ENCODE assay signal across 18 cellular contexts in the genomic region with DNA sequence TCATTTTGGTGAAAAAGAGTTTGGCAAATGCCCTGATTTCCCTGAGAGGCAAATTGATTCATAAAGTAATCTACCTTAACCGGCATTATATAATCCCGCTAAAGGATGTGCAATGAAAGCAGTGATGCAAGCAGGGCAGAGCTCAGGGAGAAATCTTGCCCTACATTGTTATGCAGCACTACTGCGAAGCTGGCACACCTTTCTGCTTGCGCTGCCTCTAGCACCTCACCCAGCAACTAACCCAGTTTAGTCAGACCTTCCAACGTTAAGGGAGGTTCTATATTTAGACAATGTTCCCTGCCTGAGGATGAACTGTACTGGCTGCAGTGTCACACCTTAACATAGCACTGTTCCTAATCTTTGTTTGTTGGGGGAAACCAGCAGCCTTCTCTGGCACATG.
A peak's percentile ranks its signal among the peaks of the same experiment; 100 is the strongest.
DNase-seq lines count a peak whose midpoint lies in the region; ATAC-seq, FAIRE-seq and TF ChIP-seq lines count a peak whose summit lies in the region.
"Had no signal": no experiment of that assay in that cellular context is flagged by ENCODE, and none has a peak within 500 bp of the region (broad histone marks: within the 10 kb centered on the region; RNA-seq: fewer than 3 reads in every experiment).

No MANE protein-coding gene starts in this region.

- H3K27ac ChIP-seq in caudate nucleus (ENCODE audit: low read depth, low read length) (peak overlapping the region; percentile 81), foreskin keratinocyte (no peak overlapping the region), skeletal muscle tissue (ENCODE audit: low read depth, low read length) (peak overlapping the region; percentile 51), upper lobe of right lung (no peak overlapping the region)
- H3K27ac ChIP-seq: KMS-11 had no signal

- TF ChIP-seq CTCF in foreskin keratinocyte (conservative IDR thresholded peaks at IDR 0.05) (no peak), upper lobe of right lung (IDR thresholded peaks at IDR 0.05) (no peak)

- H3K36me3 ChIP-seq in skeletal muscle tissue (ENCODE audit: control insufficient read depth in 3 of 3, insufficient read depth in 3 of 3, low read length in 3 of 3) (no peaks in the 10 kb centered on the region), upper lobe of right lung (no peaks in the 10 kb centered on the region)
- H3K36me3 ChIP-seq: BE2C had no signal

- no peaks in the 10 kb centered on the region for H3K4me1 ChIP-seq in foreskin keratinocyte
- peaks cover 2 to 14% (median 5%) of the 10 kb centered on the region in 3 donors for H3K4me1 ChIP-seq in skeletal muscle tissue (ENCODE audit: control insufficient read depth in 3 of 3, insufficient read depth in 3 of 3, low read length in 3 of 3)
- no peaks in the 10 kb centered on the region for H3K4me1 ChIP-seq in upper lobe of right lung
- H3K4me1 ChIP-seq: BE2C had no signal

- no peak for TF ChIP-seq POLR2A in GM12892 (IDR thresholded peaks at IDR 0.05; ENCODE audit: low read depth, low read length)

- peak overlapping the region in 1 of 3 donors; percentile 4 for H3K4me3 ChIP-seq in skeletal muscle tissue (ENCODE audit: low read length in 3 of 3)
- H3K4me3 ChIP-seq in upper lobe of right lung: no peak overlapping the region

- peak; percentile 75 for FAIRE-seq in islet of Langerhans (lab: Jason Lieb, UNC)
- no peak for FAIRE-seq in GM12892 (lab: Jason Lieb, UNC)

- intact Hi-C loops in upper lobe of right lung (cut with DNase I): no loop called here

- H3K9ac ChIP-seq in skeletal muscle tissue (ENCODE audit: low read depth in 1 of 3, low read length in 3 of 3): no peak overlapping the region
- H3K9ac ChIP-seq: KMS-11 had no signal

- ATAC-seq in foreskin keratinocyte (peak; percentile 50), upper lobe of right lung (no peak)

- DNase-seq in caudate nucleus (lab: John Stamatoyannopoulos, UW) (peak in 44 of 61 donors; percentile 1 to 95 (median 55)), foreskin keratinocyte (peak in 1 of 2 donors; percentile 38), upper lobe of right lung (no peak), SHP77 (lab: John Stamatoyannopoulos, UW) (no peak), GM12892 (ENCODE audit: insufficient read length) (no peak)
- DNase-seq: BE2C; CD4-positive, alpha-beta memory T cell; GDM1; GOT3; HFFc6; MM.1S; NCI-H1105; NCI-H187; NCI-H2171; NCI-H82 had no signal

- H3K27me3 ChIP-seq in foreskin keratinocyte (peaks cover 13% of the 10 kb centered on the region), skeletal muscle tissue (ENCODE audit: control insufficient read depth in 3 of 3, insufficient read depth in 3 of 3, low read length in 3 of 3) (no peaks in the 10 kb centered on the region), upper lobe of right lung (no peaks in the 10 kb centered on the region)
- H3K27me3 ChIP-seq: BE2C had no signal

- H3K9me3 ChIP-seq in skeletal muscle tissue (ENCODE audit: control insufficient read depth in 3 of 3, low read length in 3 of 3): no peaks in the 10 kb centered on the region
- no peaks in the 10 kb centered on the region for H3K9me3 ChIP-seq in upper lobe of right lung
- H3K9me3 ChIP-seq: BE2C had no signal

Comparison
In these comparisons a context has a peak if more than half of its experiments do, and no peak if none do; other contexts are left out.
1. DNase-seq: peak in caudate nucleus (44 of 61); none in upper lobe of right lung (single experiment), SHP77 (0 of 2) and GM12892 (single experiment).
2. H3K27ac ChIP-seq: peak in caudate nucleus (single experiment) and skeletal muscle tissue (single experiment); none in foreskin keratinocyte (single experiment) and upper lobe of right lung (single experiment).